In the genomic region with DNA sequence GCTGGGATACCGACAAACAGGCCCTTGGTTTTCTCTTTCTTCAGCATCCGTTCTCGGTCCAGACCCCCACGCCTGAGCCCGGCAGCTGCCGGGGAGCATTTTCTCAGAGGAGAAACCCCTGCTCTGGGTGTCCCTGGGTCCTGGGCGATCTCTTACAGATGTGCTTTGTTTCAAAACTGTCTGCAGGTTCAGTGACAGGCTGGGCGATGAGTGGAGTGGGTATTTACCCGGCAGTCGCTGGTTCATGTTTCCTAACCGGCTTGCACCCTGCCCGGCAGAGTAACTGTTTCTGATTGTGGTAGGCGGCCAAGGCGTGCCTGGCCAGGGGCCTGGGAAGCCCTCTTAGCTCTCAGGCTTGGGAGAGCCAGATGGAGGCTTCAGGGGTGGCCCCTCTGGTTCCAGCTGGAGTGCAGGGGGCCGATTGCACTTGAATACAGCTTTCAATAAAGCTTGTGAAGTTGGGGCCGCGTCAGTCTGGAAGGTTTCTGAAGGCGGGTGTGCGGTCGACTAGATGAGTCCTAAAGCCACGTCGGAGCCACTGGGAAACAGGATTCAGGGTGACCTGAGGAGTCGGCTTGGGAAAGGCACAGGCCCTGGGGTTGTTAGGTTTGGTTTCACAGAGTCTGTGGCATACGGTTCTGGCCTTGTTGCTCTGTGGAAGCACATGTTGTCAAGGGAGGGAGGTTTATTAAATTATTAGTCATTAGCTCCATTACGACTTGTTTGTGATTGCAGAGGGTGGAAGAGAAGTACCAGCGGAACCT, we compare ENCODE assay signal across 10 cellular contexts. TPM values are rescaled to one million over a fixed set of nuclear protein-coding genes. Genes with fewer than 3 reads are reported as not detected.
DNase-seq lines count a peak whose midpoint lies in the region; ATAC-seq, FAIRE-seq and TF ChIP-seq lines count a peak whose summit lies in the region.
"Had no signal": no experiment of that assay in that cellular context is flagged by ENCODE, and none has a peak within 500 bp of the region (broad histone marks: within the 10 kb centered on the region; RNA-seq: fewer than 3 reads in every experiment).

No MANE protein-coding gene starts in this region.

- H3K36me3 Mint-ChIP-seq in H9 (ENCODE audit: insufficient read depth in 1 of 3, low read depth in 3 of 3) (peaks cover 2 to 21% (median 11%) of the 10 kb centered on the region in 3 experiments; a peak in 6 of 7 replicates), WTC11 (no peaks in the 10 kb centered on the region; the same call in 1 of the 2 replicates)

- H3K9me3 Mint-ChIP-seq in H9 (no peaks in the 10 kb centered on the region; a peak in 1 of 5 replicates), WTC11 (no peaks in the 10 kb centered on the region)

- no peaks in the 10 kb centered on the region; the same call in 1 of the 2 replicates for H3K79me2 ChIP-seq in H9 (ENCODE audit: insufficient read depth, low read length)

- H3K4me3 ChIP-seq in heart right ventricle (peak overlapping the region in 9 of 10 donors; percentile 52 to 77 (median 67)), gastrocnemius medialis (peak overlapping the region; percentile 35 to 55 (median 45))

- H3K4me3 Mint-ChIP-seq in H9 (peak overlapping the region; percentile 82 to 89), WTC11 (peak overlapping the region; percentile 82)

- peak overlapping the region; percentile 67 for H3K4me2 ChIP-seq in H9 (ENCODE audit: insufficient read depth, insufficient read length, low read length)

- H3T11ph ChIP-seq in H9 (ENCODE audit: low read length): no peak overlapping the region

- peaks cover 9% of the 10 kb centered on the region for H3K23me2 ChIP-seq in H9 (ENCODE audit: insufficient read length, low read depth, low read length, poor library complexity, severe bottlenecking)

- no peak overlapping the region for H3K27ac ChIP-seq in H9 (ENCODE audit: insufficient read length, low read depth, low read length)
- peak overlapping the region in 1 of 10 donors; percentile 21 for H3K27ac ChIP-seq in heart right ventricle
- no peak overlapping the region for H3K27ac ChIP-seq in gastrocnemius medialis
- H3K27ac ChIP-seq: HL-60 had no signal

- no peak for DNase-seq in H9
- no peak for DNase-seq in WTC11 (ENCODE audit: low spot score)
- no peak for DNase-seq in heart right ventricle
- DNase-seq in gastrocnemius medialis: no peak
- no peak for DNase-seq in stimulated activated CD4-positive, alpha-beta T cell treated with anti-CD3 and anti-CD28 coated beads, Interleukin-2, amount 100 ng/mL, for 48 hours
- DNase-seq in iPS-NIHi11 (ENCODE audit: low spot score): no peak
- DNase-seq in GM12892 (ENCODE audit: insufficient read length): no peak

- H3K56ac ChIP-seq in H9 (ENCODE audit: insufficient read length, low read depth, low read length): no peak overlapping the region

- no peaks in the 10 kb centered on the region for H4K20me1 ChIP-seq in H9 (ENCODE audit: control insufficient read depth, insufficient read depth, insufficient read length)

- no CpG with 5 or more reads among the region's 26 CpGs for WGBS in H9 (ENCODE audit: extremely low coverage, insufficient read length, low lambda C conversion rate)
- WGBS in heart right ventricle, 2 donors: 83 to 88% methylated on average over 26 of the region's 26 CpGs

- no peak overlapping the region for H2BK120ac ChIP-seq in H9 (ENCODE audit: low read depth, low read length, poor library complexity, severe bottlenecking)

- H2AFZ ChIP-seq in H9 (ENCODE audit: low read length): no peak overlapping the region

- no peak overlapping the region for H2BK12ac ChIP-seq in H9 (ENCODE audit: insufficient read length, low read depth, low read length)

- ATAC-seq in WTC11: no peak
- no peak for ATAC-seq in heart right ventricle
- no peak for ATAC-seq in gastrocnemius medialis
- no peak for ATAC-seq in HG03460 (IDR thresholded peaks at IDR 0.05; ENCODE audit: unreplicated experiment)

- H3K4me1 Mint-ChIP-seq in H9 (peaks cover 30 to 46% of the 10 kb centered on the region in 2 experiments), WTC11 (peaks cover 23% of the 10 kb centered on the region)

- no peak for FAIRE-seq in GM12892 (lab: Jason Lieb, UNC)
- FAIRE-seq: endometrium had no signal

- H3K4me1 ChIP-seq in H9 (ENCODE audit: insufficient read depth, low read length): peaks cover 4% of the 10 kb centered on the region; the same call in 1 of the 2 replicates
- H3K4me1 ChIP-seq in heart right ventricle: peaks cover 21 to 87% (median 75%) of the 10 kb centered on the region in 9 donors
- peaks cover 18 to 38% of the 10 kb centered on the region in 2 donors for H3K4me1 ChIP-seq in gastrocnemius medialis

- no peak overlapping the region for H2BK20ac ChIP-seq in H9 (ENCODE audit: low read depth, low read length, poor library complexity, severe bottlenecking)

- no peak overlapping the region for H2BK5ac ChIP-seq in H9 (ENCODE audit: insufficient read length, low read length)

- H3K18ac ChIP-seq in H9 (ENCODE audit: insufficient read length, low read depth, low read length): no peak overlapping the region

- H4K91ac ChIP-seq in H9 (ENCODE audit: insufficient read length, low read depth, low read length): no peak overlapping the region

- in situ Hi-C loops in gastrocnemius medialis (cut with MboI; ENCODE audit: low sequenced_read_pairs in 4 of 4): no loop called here

- H3K36me3 ChIP-seq in heart right ventricle (peaks cover 0 to 12% (median 0%) of the 10 kb centered on the region in 9 donors), gastrocnemius medialis (no peaks in the 10 kb centered on the region)

- no peak overlapping the region for H3K14ac ChIP-seq in H9 (ENCODE audit: insufficient read depth, low read length)

- H3K23ac ChIP-seq in H9 (ENCODE audit: insufficient read length, low read depth, low read length): no peak overlapping the region

- TF ChIP-seq POLR2A in gastrocnemius medialis (IDR thresholded peaks at IDR 0.05) (no peak), GM12892 (IDR thresholded peaks at IDR 0.05; ENCODE audit: low read depth, low read length) (no peak)

- H3K9me3 ChIP-seq in H9 (ENCODE audit: control insufficient read depth, low read depth, low read length) (no peaks in the 10 kb centered on the region), heart right ventricle (no peaks in the 10 kb centered on the region), gastrocnemius medialis (no peaks in the 10 kb centered on the region)

- H3K79me1 ChIP-seq in H9 (ENCODE audit: insufficient read depth, low read depth, low read length, poor library complexity, severe bottlenecking): no peaks in the 10 kb centered on the region

- H3K27me3 ChIP-seq in H9 (ENCODE audit: insufficient read depth, low read length): peaks cover 2% of the 10 kb centered on the region; the same call in 1 of the 2 replicates
- peaks cover 0 to 17% (median 0%) of the 10 kb centered on the region in 7 donors for H3K27me3 ChIP-seq in heart right ventricle
- H3K27me3 ChIP-seq in gastrocnemius medialis: peaks cover 0 to 4% (median 2%) of the 10 kb centered on the region in 3 donors

- H3K27me3 Mint-ChIP-seq in H9 (ENCODE audit: low read depth) (peaks cover 25% of the 10 kb centered on the region), WTC11 (ENCODE audit: low read depth) (peaks cover 25% of the 10 kb centered on the region)

- POLR2A ChIA-PET in WTC11 (lab: Charles Lee): interaction anchor here (1.3 kb wide), 1 partner anchor 47 kb away, joined by 3 read pairs; no protein-coding TSS in a partner anchor

- CTCF ChIA-PET in WTC11 (lab: Charles Lee): interaction anchor here (0.6 to 2.2 kb wide), 5 partner anchors 11 to 109 kb away, joined by 3 to 13 read pairs (median 4); no protein-coding TSS in a partner anchor

- H3K9ac ChIP-seq in H9 (ENCODE audit: extremely low read depth, insufficient read length, low read length): no peak overlapping the region

- TF ChIP-seq CTCF in H9 (conservative IDR thresholded peaks at IDR 0.05): no peak
- TF ChIP-seq CTCF in WTC11 (IDR thresholded peaks at IDR 0.05): no peak
- TF ChIP-seq CTCF in heart right ventricle (IDR thresholded peaks at IDR 0.05): no peak
- no peak for TF ChIP-seq CTCF in gastrocnemius medialis (IDR thresholded peaks at IDR 0.05 in 4 of 5, conservative IDR thresholded peaks at IDR 0.05 in 1 of 5)

- no peak overlapping the region for H2AK5ac ChIP-seq in H9 (ENCODE audit: insufficient read length, low read length)

- no peak overlapping the region for H4K5ac ChIP-seq in H9 (ENCODE audit: insufficient read length, low read depth, low read length)

- H4K8ac ChIP-seq in H9 (replicated peaks; ENCODE audit: insufficient read length, low read depth, low read length): no peak overlapping the region

- no peak overlapping the region for H3K4ac ChIP-seq in H9 (ENCODE audit: low read depth, low read length)

- intact Hi-C loops in heart right ventricle (cut with DNase I) (loop anchor here in 2 of 10 donors (1.0 to 5.0 kb wide), 2 partner anchors 46 kb away; no protein-coding TSS in a partner anchor), gastrocnemius medialis (cut with DNase I; ENCODE audit: low total_unique reads) (loop anchor here (2.0 to 10.0 kb wide), 2 partner anchors 20 to 188 kb away; a partner anchor contains a TSS)

- H3K27ac Mint-ChIP-seq in H9: no peak overlapping the region
- no peak overlapping the region for H3K27ac Mint-ChIP-seq in WTC11

- no peak overlapping the region for H2BK15ac ChIP-seq in H9 (ENCODE audit: low read depth, low read length)

TF ChIP-seq in WTC11, 78 proteins besides CTCF, POLR2A, EP300 and RAD21 (continues in another document):
- TF ChIP-seq CREM (CRISPR knock-in tag; IDR thresholded peaks at IDR 0.05): no peak
- TF ChIP-seq, protein P1, sequence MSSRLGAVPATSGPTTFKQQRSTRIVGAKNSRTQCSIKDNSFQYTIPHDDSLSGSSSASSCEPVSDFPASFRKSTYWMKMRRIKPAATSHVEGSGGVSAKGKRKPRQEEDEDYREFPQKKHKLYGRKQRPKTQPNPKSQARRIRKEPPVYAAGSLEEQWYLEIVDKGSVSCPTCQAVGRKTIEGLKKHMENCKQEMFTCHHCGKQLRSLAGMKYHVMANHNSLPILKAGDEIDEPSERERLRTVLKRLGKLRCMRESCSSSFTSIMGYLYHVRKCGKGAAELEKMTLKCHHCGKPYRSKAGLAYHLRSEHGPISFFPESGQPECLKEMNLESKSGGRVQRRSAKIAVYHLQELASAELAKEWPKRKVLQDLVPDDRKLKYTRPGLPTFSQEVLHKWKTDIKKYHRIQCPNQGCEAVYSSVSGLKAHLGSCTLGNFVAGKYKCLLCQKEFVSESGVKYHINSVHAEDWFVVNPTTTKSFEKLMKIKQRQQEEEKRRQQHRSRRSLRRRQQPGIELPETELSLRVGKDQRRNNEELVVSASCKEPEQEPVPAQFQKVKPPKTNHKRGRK (CRISPR knock-in tag; IDR thresholded peaks at IDR 0.05; ENCODE audit: borderline replicate concordance): no peak

RNA-seq across cellular contexts. Expression of a gene that starts 1.4 kb away (rescaled TPM):
- total RNA-seq in H9 (2021) (26.7 and 27.8 TPM in 2 replicates), WTC11 (2021) (16.9 to 20.7 TPM (median 18.4 TPM) in 3 replicates), heart right ventricle (10 to 100 TPM in 9 of 10 donors, 1 to 10 TPM in 1; 9.5 to 25.8 (median 13.8) TPM), gastrocnemius medialis (10 to 100 TPM in 3 of 4 donors, 1 to 10 TPM in 1; 7.3 to 36.1 (median 15.4) TPM)
- polyA plus RNA-seq in heart right ventricle: 10 to 100 TPM; 16.1 to 18.7 TPM
- 1.5 TPM for polyA plus RNA-seq in GM12892 (2012; ENCODE audit: missing spikeins)

RNA-seq across cellular contexts. Expression of a gene that starts 44.7 kb away (rescaled TPM):
- total RNA-seq in H9 (2021) (23.4 and 25.0 TPM in 2 replicates), WTC11 (2021) (15.0 to 23.1 TPM (median 19.6 TPM) in 3 replicates), heart right ventricle (10 to 100 TPM; 17.5 to 26.4 (median 22.1) TPM), gastrocnemius medialis (10 to 100 TPM; 29.8 to 33.3 (median 33.0) TPM)
- 10 to 100 TPM; 23.8 to 30.6 TPM for polyA plus RNA-seq in heart right ventricle
- 11.9 TPM for polyA plus RNA-seq in GM12892 (2012; ENCODE audit: missing spikeins)
